Comparison of ENCODE assay signal across 1 cellular context in the genomic region with DNA sequence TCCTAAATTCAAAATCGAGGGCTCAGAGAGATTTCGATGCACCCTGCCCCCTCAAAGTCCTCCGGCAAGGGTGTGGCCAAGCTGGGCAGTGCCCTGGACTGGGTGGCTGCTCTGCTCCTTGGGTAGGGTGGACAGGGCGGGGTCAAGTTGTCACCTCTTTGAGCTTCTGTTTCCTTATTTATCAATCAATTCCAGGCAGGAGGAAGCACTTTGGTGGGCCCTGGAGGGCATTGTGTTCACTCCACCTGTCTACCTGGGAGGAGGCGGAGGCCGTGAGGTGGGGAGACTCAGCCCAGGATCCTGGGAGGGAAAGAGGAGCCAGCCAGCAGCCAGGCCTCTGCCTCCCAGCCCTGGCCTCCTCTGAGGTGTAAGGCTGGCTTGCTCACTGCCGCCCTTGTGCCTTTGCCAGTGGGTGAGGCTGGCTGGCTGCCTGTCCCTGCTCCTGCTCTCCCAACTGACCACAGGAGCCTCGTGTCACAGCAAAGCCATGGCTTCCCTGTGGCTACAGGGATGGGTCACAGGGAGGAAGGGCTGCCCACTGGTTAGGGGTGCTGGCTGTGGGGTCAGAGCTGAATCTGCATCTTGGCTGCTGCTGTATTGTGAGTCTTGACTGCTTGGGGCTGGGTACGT.
TF ChIP-seq lines count a peak whose summit lies in the region.

No MANE protein-coding gene starts in this region.

TF ChIP-seq in H1, 55 proteins besides CTCF, POLR2A, EP300 and RAD21:
- no peak for TF ChIP-seq TAF7 (optimal IDR thresholded peaks at IDR 0.05; ENCODE audit: borderline replicate concordance, low read depth, low read length)
- no peak for TF ChIP-seq NRF1 (IDR thresholded peaks at IDR 0.05; ENCODE audit: low read depth, low read length)
- no peak for TF ChIP-seq CBX8 (IDR thresholded peaks at IDR 0.05; ENCODE audit: borderline replicate concordance, low read depth, low read length)
- TF ChIP-seq KDM4A (IDR thresholded peaks at IDR 0.05; ENCODE audit: low read depth, low read length, severe bottlenecking), result no peak
- TF ChIP-seq RXRA (IDR thresholded peaks at IDR 0.05; ENCODE audit: insufficient read depth, low read depth, low read length), result no peak
- TF ChIP-seq JUND (IDR thresholded peaks at IDR 0.05; ENCODE audit: low read length), result no peak
- TF ChIP-seq BACH1 (IDR thresholded peaks at IDR 0.05; ENCODE audit: low read length), result no peak
- no peak for TF ChIP-seq TAF1 (IDR thresholded peaks at IDR 0.05; ENCODE audit: low read depth, low read length)
- no peak for TF ChIP-seq TEAD4 (IDR thresholded peaks at IDR 0.05; ENCODE audit: low read depth, low read length)
